In the genomic region with DNA sequence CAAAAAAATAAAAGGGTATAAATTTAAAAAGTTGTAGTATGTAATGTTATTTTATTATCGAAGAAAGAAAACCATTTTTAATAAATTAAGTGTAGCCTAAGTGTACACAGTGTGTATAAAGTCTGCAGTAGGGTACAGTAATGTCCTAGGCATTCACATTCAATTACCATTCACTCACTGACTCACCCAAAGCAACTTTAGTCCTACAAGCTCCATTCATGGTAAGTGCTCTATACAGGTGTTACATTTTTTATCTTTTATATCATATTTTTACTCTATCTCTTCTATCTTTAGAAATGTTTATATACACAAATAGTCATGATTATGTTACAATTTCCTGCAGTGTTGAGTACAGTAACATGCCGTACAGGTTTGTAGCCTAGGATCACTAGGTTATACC, we compare ENCODE assay signal across 17 cellular contexts.
"Had no signal": no experiment of that assay in that cellular context is flagged by ENCODE, and none has a peak within 500 bp of the region (broad histone marks: within the 10 kb centered on the region; RNA-seq: fewer than 3 reads in every experiment).

No MANE protein-coding gene starts in this region.

- H3K4me3 ChIP-seq: adrenal gland, lung, thyroid gland had no signal

- H3K36me3 ChIP-seq: adrenal gland, neutrophil, thyroid gland had no signal

- DNase-seq: activated CD4-positive, alpha-beta T cell treated with anti-CD3 and anti-CD28 coated beads, Interleukin-2, amount 50 U/mL, for 4 hours; activated gamma-delta T cell treated with Interleukin-2 at 50 U/mL for 16 hours; adrenal gland; caudate nucleus; erythroblast; posterior cingulate gyrus; stimulated activated CD4-positive, alpha-beta T cell treated with anti-CD3 and anti-CD28 coated beads, Interleukin-12 subunit alpha, Interleukin-12 subunit beta, amount 100 ng/mL, for 4 hours; stimulated activated CD4-positive, alpha-beta T cell treated with anti-CD3 and anti-CD28 coated beads, Interleukin-1b, Interleukin-23, amount 100 ng/mL, for 48 hours; stimulated activated CD8-positive, alpha-beta memory T cell treated with anti-CD3 and anti-CD28 coated beads, Interleukin-4, amount 100 ng/mL, for 48 hours; stimulated activated naive CD4-positive, alpha-beta T cell; SW 1271; T-helper 2 cell; thyroid gland had no signal

- H3K27ac ChIP-seq: adrenal gland, neutrophil, thyroid gland had no signal

- H3K27me3 ChIP-seq: adrenal gland, neutrophil, thyroid gland had no signal

- H3K4me1 ChIP-seq: adrenal gland, thyroid gland had no signal

- H3K9me3 ChIP-seq: adrenal gland, neutrophil, thyroid gland had no signal

- ATAC-seq: activated naive CD4-positive, alpha-beta T cell treated with anti-CD3 and anti-CD28 coated beads, Interleukin-2, amount 50 U/mL, for 72 hours; natural killer cell treated with Interleukin-12 subunit alpha and Interleukin-12 subunit beta and Interleukin-15 and Interleukin-18, amount 100 ng/mL, for 72 hours had no signal
